ENCODE assay signal across 8 cellular contexts in genomic region chr3:94063497-94064119, GRCh38. TPM values are rescaled to one million over a fixed set of nuclear protein-coding genes. Genes with fewer than 3 reads are reported as not detected.
DNase-seq lines count a peak whose midpoint lies in the region; ATAC-seq and TF ChIP-seq lines count a peak whose summit lies in the region.

No MANE protein-coding gene starts in this region.

- peaks cover 8% of the 10 kb centered on the region for H3K36me3 Mint-ChIP-seq in T-helper 17 cell (ENCODE audit: low read depth)

- peak overlapping the region; percentile 72 for H3K4me2 ChIP-seq in skeletal muscle satellite cell (ENCODE audit: low read length)

- no peaks in the 10 kb centered on the region for H3K27me3 Mint-ChIP-seq in T-helper 17 cell

- TF ChIP-seq CTCF in fibroblast of the aortic adventitia (IDR thresholded peaks at IDR 0.05; ENCODE audit: insufficient read depth, low read length), result no peak
- TF ChIP-seq CTCF in omental fat pad (IDR thresholded peaks at IDR 0.05), result no peak

- peak; percentile 48 for DNase-seq in NCI-H2171 treated with DMSO at 0.1 percent for 48 hours (lab: John Stamatoyannopoulos, UW)
- no peak for DNase-seq in NCI-H2171 (lab: John Stamatoyannopoulos, UW)
- no peak for DNase-seq in T-helper 17 cell
- no peak for DNase-seq in fibroblast of the aortic adventitia (ENCODE audit: low read depth)
- no peak for DNase-seq in omental fat pad (ENCODE audit: low spot score)

- ATAC-seq in T-helper 17 cell (no peak), HG02610 (IDR thresholded peaks at IDR 0.05; ENCODE audit: unreplicated experiment) (no peak), GM21717 (IDR thresholded peaks at IDR 0.05; ENCODE audit: unreplicated experiment) (no peak), omental fat pad (ENCODE audit: low FRiP score) (no peak)

- H3K4me3 Mint-ChIP-seq in T-helper 17 cell, result peak overlapping the region; percentile 97

- no peaks in the 10 kb centered on the region for H3K27me3 ChIP-seq in skeletal muscle satellite cell (ENCODE audit: control insufficient read depth, insufficient read depth, low read length)

- H3K9ac ChIP-seq in skeletal muscle satellite cell (ENCODE audit: low read depth, low read length), result peak overlapping the region; percentile 96

- H3K36me3 ChIP-seq in skeletal muscle satellite cell (ENCODE audit: insufficient read depth, low read length), result peaks cover 9% of the 10 kb centered on the region

- H3K9me3 ChIP-seq in T-helper 17 cell (ENCODE audit: control insufficient read depth, low read length, poor library complexity, severe bottlenecking) (no peaks in the 10 kb centered on the region), skeletal muscle satellite cell (replicated peaks; ENCODE audit: low read length) (no peaks in the 10 kb centered on the region)

- H3K27ac Mint-ChIP-seq in T-helper 17 cell, result peak overlapping the region; percentile 100

- H3K4me3 ChIP-seq in fibroblast of the aortic adventitia (ENCODE audit: low read depth, low read length) (peak overlapping the region; percentile 84), skeletal muscle satellite cell (ENCODE audit: low read length) (peak overlapping the region; percentile 82)

- H3K4me1 Mint-ChIP-seq in T-helper 17 cell, result peaks cover 27% of the 10 kb centered on the region

- peaks cover 13% of the 10 kb centered on the region for H3K4me1 ChIP-seq in skeletal muscle satellite cell (ENCODE audit: control insufficient read depth, insufficient read depth, low read length)

RNA-seq across cellular contexts. Expression of gene NSUN3, which starts 0.7 kb away (rescaled TPM):
- 10 to 100 TPM; 16.7 to 18.1 TPM for total RNA-seq in T-helper 17 cell
- total RNA-seq in fibroblast of the aortic adventitia (ENCODE audit: low replicate concordance), result 16.4 and 17.8 TPM in 2 replicates
- total RNA-seq in skeletal muscle satellite cell (2012; rRNA removed), result 8.5 and 9.1 TPM in 2 replicates
- total RNA-seq in omental fat pad, result 10 to 100 TPM in 2 of 4 donors, 1 to 10 TPM in 2; 5.6 to 10.2 (median 9.1) TPM

RNA-seq across cellular contexts. Expression of gene DHFR2, which starts 0.9 kb away (rescaled TPM):
- total RNA-seq in T-helper 17 cell (1 to 10 TPM; 2.4 to 2.6 TPM), fibroblast of the aortic adventitia (ENCODE audit: low replicate concordance) (3.7 and 6.9 TPM in 2 replicates), omental fat pad (1 to 10 TPM; 2.8 to 4.9 (median 3.6) TPM)
- 2.4 and 2.5 TPM in 2 replicates for total RNA-seq in skeletal muscle satellite cell (2012; rRNA removed)

RNA-seq across cellular contexts. Expression of gene STX19, which starts 35.2 kb away (rescaled TPM):
- total RNA-seq in T-helper 17 cell (not detected), fibroblast of the aortic adventitia (ENCODE audit: low replicate concordance) (not detected in 2 replicates), omental fat pad (not detected)
- not detected in 2 replicates for total RNA-seq in skeletal muscle satellite cell (2012; rRNA removed)
